Comparison of ENCODE assay signal across 16 cellular contexts in the genomic region with DNA sequence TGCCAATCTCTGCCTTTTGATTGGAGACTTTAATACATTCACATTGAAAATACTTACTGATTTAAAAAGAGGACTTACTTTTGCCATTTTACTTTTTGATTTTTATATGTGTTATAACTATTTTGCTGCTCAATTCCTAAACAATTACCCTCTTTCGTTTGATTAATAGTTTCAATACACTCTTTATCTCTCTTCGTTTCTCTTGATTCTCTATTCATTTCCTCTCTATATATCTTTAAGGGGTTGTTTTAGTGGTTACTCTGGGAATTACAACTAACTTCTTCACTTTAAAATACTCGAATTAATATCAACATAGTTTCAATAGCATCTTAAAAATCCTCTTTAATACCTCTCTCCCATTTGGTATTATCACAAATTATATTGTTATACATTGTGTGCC.
"Had no signal": no experiment of that assay in that cellular context is flagged by ENCODE, and none has a peak within 500 bp of the region (broad histone marks: within the 10 kb centered on the region; RNA-seq: fewer than 3 reads in every experiment).

No MANE protein-coding gene starts in this region.

- H3K79me2 ChIP-seq: hepatocyte had no signal

- H2AFZ ChIP-seq: hepatocyte had no signal

- H3K27ac ChIP-seq: brain microvascular endothelial cell, hepatocyte, neutrophil, right atrium auricular region, skin epidermis had no signal

- H3K36me3 ChIP-seq: brain microvascular endothelial cell, neutrophil, right atrium auricular region had no signal

- H3K4me2 ChIP-seq: hepatocyte had no signal

- H3K27me3 ChIP-seq: brain microvascular endothelial cell, hepatocyte, neutrophil, right atrium auricular region had no signal

- H3K9me3 ChIP-seq: neutrophil, right atrium auricular region had no signal

- ATAC-seq: left lobe of liver; stimulated activated naive CD8-positive, alpha-beta T cell treated with anti-CD3 and anti-CD28 coated beads, Interleukin-15, Interleukin-2, amounts not matched to agents 100 U/mL and 50 U/mL, for 24 hours had no signal

- DNase-seq: activated CD4-positive, CD25-positive, alpha-beta regulatory T cell treated with anti-CD3 and anti-CD28 coated beads, Interleukin-2, amount 50 U/mL, for 72 hours; activated naive CD4-positive, alpha-beta T cell treated with Interleukin-2 at 50 U/mL for 16 hours; anterior cingulate cortex; brain microvascular endothelial cell; islet precursor cell; mammary epithelial cell; naive B cell; posterior cingulate gyrus; stimulated activated CD4-positive, alpha-beta T cell treated with anti-CD3 and anti-CD28 coated beads, Interleukin-4, amount 100 ng/mL, for 4 hours; stimulated activated naive CD8-positive, alpha-beta T cell treated with anti-CD3 and anti-CD28 coated beads, Interleukin-15, Interleukin-2, amounts not matched to agents 100 U/mL and 50 U/mL, for 24 hours; trophoblast cell had no signal

- H3K4me3 ChIP-seq: hepatocyte, right atrium auricular region, skin epidermis had no signal

- H3K4me1 ChIP-seq: right atrium auricular region had no signal
